In genomic region chr2:85996591-85996990, GRCh38 we compare ENCODE assay signal across 1 cellular context.
TF ChIP-seq lines count a peak whose summit lies in the region.

No MANE protein-coding gene starts in this region.

TF ChIP-seq in GM12878, 131 proteins besides CTCF, POLR2A, EP300 and RAD21 (continued from another document and continues in another):
- TF ChIP-seq ZBTB33 (IDR thresholded peaks at IDR 0.05), result no peak
- TF ChIP-seq DPF2 (IDR thresholded peaks at IDR 0.05), result no peak
- no peak for TF ChIP-seq SRF (IDR thresholded peaks at IDR 0.05; ENCODE audit: low read depth in 2 of 2, low read length in 2 of 2)
- no peak for TF ChIP-seq STAT3 (IDR thresholded peaks at IDR 0.05; ENCODE audit: low read depth, low read length)
- no peak for TF ChIP-seq YY1 (IDR thresholded peaks at IDR 0.05; ENCODE audit: low read depth, low read length)
- no peak for TF ChIP-seq TAF1 (IDR thresholded peaks at IDR 0.05; ENCODE audit: borderline replicate concordance, low read depth, low read length)
- no peak for TF ChIP-seq CREM (IDR thresholded peaks at IDR 0.05; ENCODE audit: low read depth)
- TF ChIP-seq SREBF2 (IDR thresholded peaks at IDR 0.05; ENCODE audit: low read length), result no peak
- no peak for TF ChIP-seq CBX5 (IDR thresholded peaks at IDR 0.05; ENCODE audit: low read depth)
- TF ChIP-seq SMC3 (IDR thresholded peaks at IDR 0.05; ENCODE audit: borderline replicate concordance, low read length), result no peak
- TF ChIP-seq ZNF207 (IDR thresholded peaks at IDR 0.05; ENCODE audit: borderline replicate concordance), result no peak
- TF ChIP-seq TCF3 (IDR thresholded peaks at IDR 0.05; ENCODE audit: borderline replicate concordance, insufficient read depth, low read depth, low read length), result no peak
- no peak for TF ChIP-seq TBL1XR1 (IDR thresholded peaks at IDR 0.05; ENCODE audit: low read depth, low read length)
- TF ChIP-seq CBX3 (IDR thresholded peaks at IDR 0.05; ENCODE audit: borderline replicate concordance, low read depth), result no peak
- TF ChIP-seq ZNF622 (IDR thresholded peaks at IDR 0.05), result no peak
- no peak for TF ChIP-seq ATF3 (IDR thresholded peaks at IDR 0.05; ENCODE audit: borderline replicate concordance, extremely low read depth, low read depth, low read length)
- TF ChIP-seq JUNB (IDR thresholded peaks at IDR 0.05), result no peak
- TF ChIP-seq TARDBP (IDR thresholded peaks at IDR 0.05; ENCODE audit: borderline replicate concordance), result no peak
- TF ChIP-seq RB1 (IDR thresholded peaks at IDR 0.05; ENCODE audit: borderline replicate concordance), result no peak
- no peak for TF ChIP-seq MEF2A (IDR thresholded peaks at IDR 0.05; ENCODE audit: insufficient read depth, low read depth, low read length)
- TF ChIP-seq IKZF1 (conservative IDR thresholded peaks at IDR 0.05), result peak; percentile 34
- TF ChIP-seq ATF7 (IDR thresholded peaks at IDR 0.05; ENCODE audit: low read depth), result peak; percentile 38
- no peak for TF ChIP-seq NBN (IDR thresholded peaks at IDR 0.05)
- TF ChIP-seq BHLHE40 (IDR thresholded peaks at IDR 0.05; ENCODE audit: borderline replicate concordance in 1 of 2, low read depth in 2 of 2, low read length in 1 of 2), result no peak
- no peak for TF ChIP-seq NRF1 (conservative IDR thresholded peaks at IDR 0.05; ENCODE audit: low read depth, low read length)
- TF ChIP-seq ZNF384 (IDR thresholded peaks at IDR 0.05; ENCODE audit: borderline replicate concordance, low read depth, low read length), result no peak
- no peak for TF ChIP-seq PAX8 (IDR thresholded peaks at IDR 0.05)
- no peak for TF ChIP-seq BCLAF1 (IDR thresholded peaks at IDR 0.05)
- no peak for TF ChIP-seq ZBTB11 (CRISPR knock-in tag; IDR thresholded peaks at IDR 0.05)
- TF ChIP-seq MXI1 (IDR thresholded peaks at IDR 0.05; ENCODE audit: low read depth, low read length), result peak; percentile 74; the same call in 1 of the 2 replicates
- no peak for TF ChIP-seq NR2F1 (conservative IDR thresholded peaks at IDR 0.05)
- peak; percentile 90 for TF ChIP-seq MEF2B (IDR thresholded peaks at IDR 0.05; ENCODE audit: partially characterized antibody, poor library complexity, severe bottlenecking)
- TF ChIP-seq CREB1 (IDR thresholded peaks at IDR 0.05; ENCODE audit: low read depth), result no peak
- TF ChIP-seq ETV6 (conservative IDR thresholded peaks at IDR 0.05 in 1 of 2, IDR thresholded peaks at IDR 0.05 in 1 of 2; ENCODE audit: borderline replicate concordance in 1 of 2, low read depth in 1 of 2), result no peak
- TF ChIP-seq ATF2 (IDR thresholded peaks at IDR 0.05; ENCODE audit: low read length), result no peak
- TF ChIP-seq IRF3 (IDR thresholded peaks at IDR 0.05), result no peak
- TF ChIP-seq ZNF24 (IDR thresholded peaks at IDR 0.05), result no peak
- TF ChIP-seq ELK1 (IDR thresholded peaks at IDR 0.05; ENCODE audit: low read depth, low read length), result 0 out of 2 replicates have a peak, but pooled peaks have one; percentile 12
- no peak for TF ChIP-seq SMAD1 (IDR thresholded peaks at IDR 0.05; ENCODE audit: low read depth, partially characterized antibody)
- TF ChIP-seq HDGF (IDR thresholded peaks at IDR 0.05), result no peak
- no peak for TF ChIP-seq HDAC2 (IDR thresholded peaks at IDR 0.05)
- TF ChIP-seq SUPT20H (IDR thresholded peaks at IDR 0.05; ENCODE audit: borderline replicate concordance, control insufficient read depth, low read depth, low read length), result no peak
- no peak for TF ChIP-seq BCL11A (IDR thresholded peaks at IDR 0.05; ENCODE audit: low read depth, low read length)
- no peak for TF ChIP-seq CEBPZ (IDR thresholded peaks at IDR 0.05; ENCODE audit: low read depth, low read length)
- no peak for TF ChIP-seq PAX5 (IDR thresholded peaks at IDR 0.05; ENCODE audit: borderline replicate concordance, low read depth, low read length)
